Comparison of ENCODE assay signal across 8 cellular contexts in the genomic region with DNA sequence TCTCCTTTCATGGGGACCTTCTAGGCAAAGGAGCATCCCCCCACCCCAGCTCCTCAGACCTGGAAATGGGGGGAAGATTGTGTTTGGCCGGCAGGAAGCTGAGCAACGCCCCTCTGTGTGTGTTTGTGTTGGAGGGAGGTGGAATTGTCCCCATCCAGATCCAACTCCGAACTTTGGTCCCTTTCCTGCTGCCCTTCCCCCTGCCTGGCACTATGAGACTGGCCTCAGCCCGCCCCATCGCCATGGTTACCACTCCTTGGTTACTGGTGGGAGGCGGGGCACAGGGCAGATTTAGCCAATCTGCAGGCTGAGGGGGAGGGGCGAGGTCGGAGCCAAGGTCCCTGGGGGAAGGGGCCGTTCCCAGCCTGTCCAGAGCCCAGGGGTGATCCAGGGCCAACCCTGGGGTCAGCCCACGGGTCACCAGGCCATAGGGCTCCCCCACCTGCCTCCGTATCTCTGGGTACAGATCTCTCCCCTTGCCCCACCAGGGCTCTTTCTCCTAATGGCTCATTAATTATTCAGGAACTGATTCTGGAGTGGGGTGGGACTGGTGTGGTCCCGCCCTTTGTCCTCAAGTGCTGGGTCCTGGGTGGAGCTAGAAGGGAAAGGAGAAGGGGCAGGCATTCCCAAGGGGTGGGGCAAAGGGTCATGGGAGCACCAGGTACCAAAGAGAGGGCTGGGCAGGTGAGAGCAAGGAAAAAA. TPM values are rescaled to one million over a fixed set of nuclear protein-coding genes. Genes with fewer than 3 reads are reported as not detected.
DNase-seq lines count a peak whose midpoint lies in the region; ATAC-seq, FAIRE-seq and TF ChIP-seq lines count a peak whose summit lies in the region.

No MANE protein-coding gene starts in this region.

- FAIRE-seq in islet of Langerhans (lab: Jason Lieb, UNC): peak; percentile 62

- no peaks in the 10 kb centered on the region for H3K9me3 ChIP-seq in thoracic aorta

- no peaks in the 10 kb centered on the region for H3K9me3 Mint-ChIP-seq in CD14-positive monocyte

- H3K4me3 ChIP-seq in thoracic aorta: no peak overlapping the region

- TF ChIP-seq CTCF in thoracic aorta (IDR thresholded peaks at IDR 0.05) (no peak), CD14-positive monocyte (IDR thresholded peaks at IDR 0.05) (no peak)

- H3K36me3 Mint-ChIP-seq in CD14-positive monocyte: no peaks in the 10 kb centered on the region

- intact Hi-C loops in CD14-positive monocyte (cut with micrococcal nuclease): no loop called here

- peak overlapping the region in 1 of 2 donors; percentile 7 for H3K27ac ChIP-seq in thoracic aorta

- H3K4me1 Mint-ChIP-seq in CD14-positive monocyte: peaks cover 13% of the 10 kb centered on the region

- DNase-seq in NCI-H82 (lab: John Stamatoyannopoulos, UW) (peak; percentile 75), NCI-H82 treated with DMSO at 0.1 percent for 48 hours (lab: John Stamatoyannopoulos, UW; ENCODE audit: unreplicated experiment) (no peak), thoracic aorta (ENCODE audit: low spot score) (peak; percentile 47), CD14-positive monocyte (ENCODE audit: low spot score) (no peak)
- no peak for DNase-seq in activated T-cell treated with anti-CD3 and anti-CD28 coated beads, Interleukin-2, amount 50 U/mL, for 48 hours

- no peaks in the 10 kb centered on the region for H3K36me3 ChIP-seq in thoracic aorta

- H3K4me1 ChIP-seq in thoracic aorta (ENCODE audit: control insufficient read depth in 1 of 2, low read depth in 2 of 2): peaks cover 22 to 39% of the 10 kb centered on the region in 2 donors

- no peak overlapping the region for H3K27ac Mint-ChIP-seq in CD14-positive monocyte

- peak; percentile 61 for ATAC-seq in SK-N-SH treated with all-trans-retinoic acid at 6 μM for 48 hours
- ATAC-seq in thoracic aorta (ENCODE audit: insufficient number of reproducible peaks, low FRiP score, low read depth): no peak
- no peak for ATAC-seq in GM21825 (IDR thresholded peaks at IDR 0.05; ENCODE audit: unreplicated experiment)

- H3K27me3 ChIP-seq in thoracic aorta (replicated peaks; ENCODE audit: insufficient read depth): no peaks in the 10 kb centered on the region

- peaks cover 3 to 13% (median 7%) of the 10 kb centered on the region in 3 donors for H3K27me3 Mint-ChIP-seq in CD14-positive monocyte (ENCODE audit: low read depth in 3 of 3)

- H3K4me3 Mint-ChIP-seq in CD14-positive monocyte: no peak overlapping the region

TF ChIP-seq in SK-N-SH treated with all-trans-retinoic acid at 6 μM for 48 hours, 23 proteins besides CTCF, POLR2A, EP300 and RAD21:
- TF ChIP-seq ESRRG (CRISPR knock-in tag; IDR thresholded peaks at IDR 0.05) (no peak), OSR1 (CRISPR knock-in tag; IDR thresholded peaks at IDR 0.05) (no peak)

RNA-seq across cellular contexts. Expression of a gene that starts 15.2 kb away (rescaled TPM):
- total RNA-seq in thoracic aorta: 10 to 100 TPM; 43.9 to 55.1 TPM
- not detected for polyA plus RNA-seq in CD14-positive monocyte

Comparison
In these comparisons a context has a peak if more than half of its experiments do, and no peak if none do; other contexts are left out.
1. DNase-seq: peak in NCI-H82 (single experiment) and thoracic aorta (single experiment); none in NCI-H82 treated with DMSO at 0.1 percent for 48 hours (single experiment), activated T-cell treated with anti-CD3 and anti-CD28 coated beads, Interleukin-2, amount 50 U/mL, for 48 hours (0 of 2) and CD14-positive monocyte (single experiment).